Comparison of ENCODE assay signal across 21 cellular contexts in genomic region chr15:41125950-41126642, GRCh38. TPM values are rescaled to one million over a fixed set of nuclear protein-coding genes. Genes with fewer than 3 reads are reported as not detected.
DNase-seq lines count a peak whose midpoint lies in the region; ATAC-seq, FAIRE-seq and TF ChIP-seq lines count a peak whose summit lies in the region.
"Had no signal": no experiment of that assay in that cellular context is flagged by ENCODE, and none has a peak within 500 bp of the region (broad histone marks: within the 10 kb centered on the region; RNA-seq: fewer than 3 reads in every experiment).

No MANE protein-coding gene starts in this region.

- no peak overlapping the region for H3K9ac ChIP-seq in HCT116 (ENCODE audit: low read length)
- no peak overlapping the region for H3K9ac ChIP-seq in keratinocyte (ENCODE audit: control insufficient read depth, extremely low read depth, insufficient read depth, low read length)
- H3K9ac ChIP-seq in smooth muscle cell (ENCODE audit: low read depth), result no peak overlapping the region

- intact Hi-C loops in HCT116 (cut with micrococcal nuclease), result no loop called here

- POLR2A ChIA-PET in HCT116 (lab: Charles Lee), result interaction anchor here (0.5 to 1.4 kb wide), 2 partner anchors 10 to 18 kb away, joined by 4 to 9 read pairs; partner anchors contain the start of gene INO80

- H3K4me1 Mint-ChIP-seq in T-helper 17 cell, result no peaks in the 10 kb centered on the region

- H3K4me3 ChIP-seq in HCT116 (replicated peaks in 1 of 2; ENCODE audit: low read depth in 1 of 2, low read length in 2 of 2) (no peak overlapping the region), keratinocyte (ENCODE audit: control insufficient read depth in 2 of 3, extremely low read depth in 1 of 3, insufficient read depth in 2 of 3, low read depth in 1 of 3, low read length in 3 of 3) (peak overlapping the region in 1 of 3 experiments; percentile 18), smooth muscle cell (no peak overlapping the region)
- H3K4me3 ChIP-seq in effector memory CD4-positive, alpha-beta T cell (ENCODE audit: insufficient read depth, low read depth, low read length, poor library complexity, severe bottlenecking), result no peak overlapping the region
- H3K4me3 ChIP-seq: left ventricle myocardium inferior, prostate gland, SJSA1, skin epidermis had no signal

- H3K9me2 ChIP-seq in HCT116 (ENCODE audit: insufficient read depth), result no peaks in the 10 kb centered on the region

- H3K9me1 ChIP-seq in keratinocyte (ENCODE audit: control insufficient read depth, extremely low read depth, insufficient read depth, low read length), result no peaks in the 10 kb centered on the region

- no peaks in the 10 kb centered on the region for H3F3A ChIP-seq in smooth muscle cell (ENCODE audit: low read depth)

- H3K36me3 ChIP-seq in HCT116 (ENCODE audit: control insufficient read depth in 1 of 2, insufficient read depth in 2 of 2, low read length in 2 of 2) (no peaks in the 10 kb centered on the region), keratinocyte (ENCODE audit: control insufficient read depth in 2 of 2, extremely low read depth in 1 of 2, insufficient read depth in 2 of 2, low read length in 2 of 2) (no peaks in the 10 kb centered on the region), smooth muscle cell (ENCODE audit: low read depth) (no peaks in the 10 kb centered on the region)
- no peaks in the 10 kb centered on the region for H3K36me3 ChIP-seq in effector memory CD4-positive, alpha-beta T cell (ENCODE audit: control insufficient read depth, insufficient read depth, low read length)
- H3K36me3 ChIP-seq: left ventricle myocardium inferior, prostate gland, SJSA1 had no signal

- no peaks in the 10 kb centered on the region for H3K27me3 ChIP-seq in HCT116 (ENCODE audit: insufficient read depth, low read length)
- H3K27me3 ChIP-seq in keratinocyte (ENCODE audit: control insufficient read depth, extremely low read depth, insufficient read depth, low read length), result no peaks in the 10 kb centered on the region
- H3K27me3 ChIP-seq in smooth muscle cell (ENCODE audit: low read depth), result no peaks in the 10 kb centered on the region
- no peaks in the 10 kb centered on the region for H3K27me3 ChIP-seq in effector memory CD4-positive, alpha-beta T cell (replicated peaks; ENCODE audit: control insufficient read depth, insufficient read depth, low read length, poor library complexity, severe bottlenecking)
- H3K27me3 ChIP-seq: SJSA1 had no signal

- DNase-seq in Caki2 (ENCODE audit: low read depth) (peak; percentile 39), HCT116 (ENCODE audit: low read depth, low spot score) (peak; percentile 7), T-helper 17 cell (no peak), keratinocyte (ENCODE audit: low read depth, low spot score) (peak; percentile 67), SW 1271 (lab: John Stamatoyannopoulos, UW) (no peak), smooth muscle cell (lab: John Stamatoyannopoulos, UW; ENCODE audit: unreplicated experiment) (no peak)
- DNase-seq in effector memory CD4-positive, alpha-beta T cell, result no peak
- DNase-seq: activated naive CD8-positive, alpha-beta T cell treated with anti-CD3 and anti-CD28 coated beads, Interleukin-2, amount 10 ng/mL, durations not matched to agents 7 days and 5 days; DMS79 treated with DMSO at 0.1 percent for 48 hours; effector CD8-positive, alpha-beta T cell; glutamatergic neuron; left ventricle myocardium inferior; NCI-H2171; NCI-H526 treated with DMSO at 0.1 percent for 48 hours had no signal

- H3K27me3 Mint-ChIP-seq in T-helper 17 cell, result peaks cover 5% of the 10 kb centered on the region

- H4K20me1 ChIP-seq in HCT116 (ENCODE audit: insufficient read depth) (no peaks in the 10 kb centered on the region), keratinocyte (ENCODE audit: control insufficient read depth, extremely low read depth, insufficient read depth, low read length) (no peaks in the 10 kb centered on the region), smooth muscle cell (ENCODE audit: low read depth) (no peaks in the 10 kb centered on the region)

- H3K4me1 ChIP-seq in HCT116 (ENCODE audit: control insufficient read depth in 1 of 2, insufficient read depth in 2 of 2, low read length in 2 of 2) (peaks cover 0 to 22% of the 10 kb centered on the region in 2 experiments; a peak in 2 of 4 replicates), keratinocyte (ENCODE audit: control insufficient read depth, extremely low read depth, insufficient read depth, low read length) (peaks cover 11% of the 10 kb centered on the region), smooth muscle cell (ENCODE audit: low read depth) (no peaks in the 10 kb centered on the region)
- no peaks in the 10 kb centered on the region for H3K4me1 ChIP-seq in effector memory CD4-positive, alpha-beta T cell (ENCODE audit: control insufficient read depth, insufficient read depth, low read length, poor library complexity, severe bottlenecking)
- H3K4me1 ChIP-seq: left ventricle myocardium inferior, prostate gland, SJSA1 had no signal

- dilution Hi-C loops in keratinocyte (cut with MboI; ENCODE audit: extremely low pct_ligation_motif_present, low sequenced_read_pairs), result no loop called here

- no peaks in the 10 kb centered on the region for H3K36me3 Mint-ChIP-seq in T-helper 17 cell (ENCODE audit: low read depth)
- H3K36me3 Mint-ChIP-seq: activated naive CD8-positive, alpha-beta T cell treated with anti-CD3 and anti-CD28 coated beads, Interleukin-2, amount 10 ng/mL, durations not matched to agents 7 days and 5 days had no signal

- TF ChIP-seq CTCF in HCT116 (IDR thresholded peaks at IDR 0.05 in 2 of 3, conservative IDR thresholded peaks at IDR 0.05 in 1 of 3; ENCODE audit: borderline replicate concordance in 1 of 3, insufficient read depth in 1 of 3, low read depth in 2 of 3, low read length in 2 of 3), result no peak
- no peak for TF ChIP-seq CTCF in keratinocyte (optimal IDR thresholded peaks at IDR 0.05 in 1 of 3, IDR thresholded peaks at IDR 0.05 in 1 of 3, conservative IDR thresholded peaks at IDR 0.05 in 1 of 3; ENCODE audit: extremely low read depth in 1 of 3, insufficient read depth in 2 of 3, low read length in 3 of 3)
- no peak for TF ChIP-seq CTCF in smooth muscle cell (IDR thresholded peaks at IDR 0.05; ENCODE audit: borderline replicate concordance, insufficient read depth, poor library complexity, severe bottlenecking)

- no peak for TF ChIP-seq POLR2A in HCT116 (IDR thresholded peaks at IDR 0.05; ENCODE audit: borderline replicate concordance, extremely low read depth, insufficient read depth, insufficient read length)

- no peak overlapping the region for H3K27ac ChIP-seq in HCT116 (ENCODE audit: low read depth, low read length)
- peak overlapping the region; percentile 29 for H3K27ac ChIP-seq in keratinocyte (ENCODE audit: control insufficient read depth, insufficient read depth, low read length)
- no peak overlapping the region for H3K27ac ChIP-seq in smooth muscle cell (ENCODE audit: low read depth)
- H3K27ac ChIP-seq in effector memory CD4-positive, alpha-beta T cell (ENCODE audit: insufficient read depth, low read length, poor library complexity, severe bottlenecking), result no peak overlapping the region
- H3K27ac ChIP-seq: left ventricle myocardium inferior, prostate gland, SJSA1 had no signal

- ATAC-seq in HCT116 (peak; percentile 80), T-helper 17 cell (peak; percentile 36), HG03280 (IDR thresholded peaks at IDR 0.05; ENCODE audit: unreplicated experiment) (no peak)

- RAD21 ChIA-PET in HCT116 (lab: Charles Lee; ENCODE audit: low non-redundant PET in 1 of 2, low total read pairs in 2 of 2, uncharacterized antibody in 2 of 2, unreplicated experiment in 2 of 2), result interaction anchor here in 1 of 2 experiments (0.6 kb wide), 1 partner anchor 10 kb away, joined by 3 read pairs; no protein-coding TSS in a partner anchor

- FAIRE-seq in keratinocyte (lab: Jason Lieb, UNC), result peak; percentile 90
- FAIRE-seq: H54 had no signal

- in situ Hi-C loops in Caki2 (cut with HindIII; ENCODE audit: low pct_unique_long_range_greater_than_20kb, low sequenced_read_pairs), result no loop called here

- no peak; the same call in 1 of the 2 replicates for TF ChIP-seq RAD21 in HCT116 (IDR thresholded peaks at IDR 0.05; ENCODE audit: low read depth)

- WGBS in smooth muscle cell (ENCODE audit: low lambda C conversion rate), result 88% methylated on average over 4 of the region's 4 CpGs

- H3K27ac Mint-ChIP-seq in T-helper 17 cell, result peak overlapping the region; percentile 21
- H3K27ac Mint-ChIP-seq: activated naive CD8-positive, alpha-beta T cell treated with anti-CD3 and anti-CD28 coated beads, Interleukin-2, amount 10 ng/mL, durations not matched to agents 7 days and 5 days; activated T-helper 1 cell treated with anti-CD3 and anti-CD28 coated beads, Interleukin-12 subunit alpha, Interleukin-12 subunit beta, Interleukin-2, Interleukin-4 antibody, amounts not matched to agents 30 ng/mL and 10 ng/mL and 1 ng/mL, durations not matched to agents 14 hours and 24 hours and 36 hours; T-helper 2 cell treated with Interferon-gamma antibody and Interleukin-4, amounts not matched to agents 5 μg/mL and 100 μg/mL, for 36 hours had no signal

- peak overlapping the region; percentile 73 for H2AFZ ChIP-seq in HCT116 (ENCODE audit: low read depth, low read length, poor library complexity, severe bottlenecking)
- H2AFZ ChIP-seq in keratinocyte (ENCODE audit: control insufficient read depth, low read length), result peak overlapping the region; percentile 78
- no peak overlapping the region for H2AFZ ChIP-seq in smooth muscle cell (ENCODE audit: low read depth)

- no peak overlapping the region for H3K4me3 Mint-ChIP-seq in T-helper 17 cell
- H3K4me3 Mint-ChIP-seq: activated naive CD8-positive, alpha-beta T cell treated with anti-CD3 and anti-CD28 coated beads, Interleukin-2, amount 10 ng/mL, durations not matched to agents 7 days and 5 days; activated T-helper 1 cell treated with anti-CD3 and anti-CD28 coated beads, Interleukin-12 subunit alpha, Interleukin-12 subunit beta, Interleukin-2, Interleukin-4 antibody, amounts not matched to agents 30 ng/mL and 10 ng/mL and 1 ng/mL, durations not matched to agents 14 hours and 24 hours and 36 hours; T-helper 2 cell treated with Interferon-gamma antibody and Interleukin-4, amounts not matched to agents 5 μg/mL and 100 μg/mL, for 36 hours had no signal

- H3K9me3 ChIP-seq in HCT116 (ENCODE audit: control insufficient read depth in 1 of 2, insufficient read depth in 1 of 2, low read depth in 1 of 2, low read length in 2 of 2), result no peaks in the 10 kb centered on the region
- H3K9me3 ChIP-seq in T-helper 17 cell (ENCODE audit: control insufficient read depth, low read length, poor library complexity, severe bottlenecking), result no peaks in the 10 kb centered on the region
- H3K9me3 ChIP-seq in keratinocyte (ENCODE audit: control insufficient read depth, low read depth, low read length), result no peaks in the 10 kb centered on the region
- no peaks in the 10 kb centered on the region for H3K9me3 ChIP-seq in smooth muscle cell (replicated peaks; ENCODE audit: low read depth)
- no peaks in the 10 kb centered on the region for H3K9me3 ChIP-seq in effector memory CD4-positive, alpha-beta T cell (ENCODE audit: control insufficient read depth, low read length)
- H3K9me3 ChIP-seq: prostate gland, SJSA1 had no signal

- no TSS peak for BruUV-seq in HCT116 (replicated peaks; lab: Mats Ljungman, UMichigan)

- peak overlapping the region; percentile 41; the same call in 1 of the 2 replicates for H3K4me2 ChIP-seq in HCT116 (ENCODE audit: low read length)
- H3K4me2 ChIP-seq in keratinocyte (ENCODE audit: control insufficient read depth, extremely low read depth, insufficient read depth, low read depth, low read length), result peak overlapping the region; percentile 43
- H3K4me2 ChIP-seq in smooth muscle cell, result no peak overlapping the region

- CTCF ChIA-PET in HCT116 (lab: Charles Lee), result no interaction called here

- H3K79me2 ChIP-seq in HCT116 (ENCODE audit: insufficient read depth, low read length) (no peaks in the 10 kb centered on the region), keratinocyte (ENCODE audit: control insufficient read depth, insufficient read depth, low read length) (no peaks in the 10 kb centered on the region), smooth muscle cell (ENCODE audit: low read depth) (no peaks in the 10 kb centered on the region)

RNA-seq across cellular contexts. Expression of gene INO80, which starts 10.0 kb away (rescaled TPM):
- 41.1 and 45.9 TPM in 2 replicates for total RNA-seq in Caki2 (2014; rRNA removed; shearing (Covaris generic); ENCODE audit: low replicate concordance)
- total RNA-seq in HCT116 (2021; ENCODE audit: unreplicated experiment) (28.2 TPM), T-helper 17 cell (10 to 100 TPM; 28.5 to 37.5 TPM), smooth muscle cell (8.3 and 21.7 TPM in 2 replicates)
- 18.3 and 18.9 TPM in 2 replicates for polyA plus RNA-seq in HCT116 (2012)
- polyA plus RNA-seq in keratinocyte (6.7 to 10.3 TPM (median 8.0 TPM) in 3 replicates), smooth muscle cell (3.1 and 4.4 TPM in 2 replicates)
- 10.9 TPM for polyA plus RNA-seq in keratinocyte (2011; ENCODE audit: low read depth)
- polyA plus RNA-seq in keratinocyte (2011; cell fraction: cytosol; rRNA removed), result 6.1 and 6.4 TPM in 2 replicates
- polyA plus RNA-seq in keratinocyte (2011; cell fraction: nucleus; rRNA removed), result 16.4 and 16.7 TPM in 2 replicates
- polyA plus RNA-seq in keratinocyte (2012; ENCODE audit: low replicate concordance), result 8.7 and 18.1 TPM in 2 replicates
- 8.8 to 24.0 TPM (median 21.6 TPM) in 3 replicates for polyA minus RNA-seq in keratinocyte
- polyA minus RNA-seq in keratinocyte (2011; cell fraction: cytosol; rRNA and poly(A)+ RNA removed), result 5.4 TPM
- 20.6 and 40.3 TPM in 2 replicates for polyA minus RNA-seq in keratinocyte (2011; cell fraction: nucleus; rRNA and poly(A)+ RNA removed)

Comparison
In these comparisons a context has a peak if more than half of its experiments do, and no peak if none do; other contexts are left out.
1. DNase-seq: peak in Caki2 (single experiment), HCT116 (single experiment) and keratinocyte (single experiment); none in T-helper 17 cell (0 of 3), SW 1271 (0 of 2), smooth muscle cell (single experiment) and effector memory CD4-positive, alpha-beta T cell (0 of 3).